8 cellular contexts compared by ENCODE assay signal in genomic region chr13:40682449-40683240, GRCh38. TPM values are rescaled to one million over a fixed set of nuclear protein-coding genes. Genes with fewer than 3 reads are reported as not detected.
DNase-seq lines count a peak whose midpoint lies in the region; ATAC-seq and TF ChIP-seq lines count a peak whose summit lies in the region.

No MANE protein-coding gene starts in this region.

- no peaks in the 10 kb centered on the region for H3K36me3 Mint-ChIP-seq in brain
- no peaks in the 10 kb centered on the region for H3K36me3 Mint-ChIP-seq in memory B cell

- ATAC-seq in memory B cell (ENCODE audit: low read depth): peak; percentile 24
- no peak for ATAC-seq in omental fat pad (ENCODE audit: low FRiP score)
- no peak for ATAC-seq in GM21390 (IDR thresholded peaks at IDR 0.05; ENCODE audit: unreplicated experiment)

- peak; percentile 6 for DNase-seq in NCI-H510A treated with DMSO at 0.1 percent for 48 hours (lab: John Stamatoyannopoulos, UW)
- DNase-seq in NCI-H510A (lab: John Stamatoyannopoulos, UW): no peak
- peak; percentile 32 to 53 for DNase-seq in NCI-H1930 (lab: John Stamatoyannopoulos, UW)
- DNase-seq in memory B cell (ENCODE audit: low spot score in 2 of 2): peak in 1 of 2 donors; percentile 19
- DNase-seq in omental fat pad (ENCODE audit: low spot score): no peak
- DNase-seq in G401 (ENCODE audit: low spot score): no peak

- H3K4me3 Mint-ChIP-seq in brain (peak overlapping the region in 2 of 5 experiments; percentile 11 to 31), memory B cell (no peak overlapping the region)

- H3K27me3 Mint-ChIP-seq in brain (peaks cover 4% of the 10 kb centered on the region), memory B cell (no peaks in the 10 kb centered on the region)

- in situ Hi-C loops in G401 (cut with HindIII; ENCODE audit: low sequenced_read_pairs): no loop called here

- TF ChIP-seq CTCF in brain (conservative IDR thresholded peaks at IDR 0.05) (peak; percentile 85 to 87), omental fat pad (IDR thresholded peaks at IDR 0.05) (no peak)

- H3K4me1 Mint-ChIP-seq in brain: peaks cover 21% of the 10 kb centered on the region
- peaks cover 6% of the 10 kb centered on the region for H3K4me1 Mint-ChIP-seq in memory B cell

- H3K27ac Mint-ChIP-seq in brain: no peak overlapping the region
- H3K27ac Mint-ChIP-seq in memory B cell: no peak overlapping the region

- H3K9me3 Mint-ChIP-seq in brain (peaks cover 0 to 3% (median 0%) of the 10 kb centered on the region in 5 experiments), memory B cell (no peaks in the 10 kb centered on the region)

RNA-seq across cellular contexts. Expression of gene FOXO1, which starts 16.2 kb away (rescaled TPM):
- 5.3 TPM for polyA plus RNA-seq in brain (ENCODE audit: insufficient read depth, low read depth, low replicate concordance)
- 100 to 1,000 TPM in 1 of 4 donors, 10 to 100 TPM in 3; 65.7 to 111 (median 87.5) TPM for total RNA-seq in omental fat pad
- 0.12 and 0.17 TPM in 2 replicates for total RNA-seq in G401 (2014; rRNA removed; shearing (Covaris generic))

Comparison
In these comparisons a context has a peak if more than half of its experiments do, and no peak if none do; other contexts are left out.
1. DNase-seq: peak in NCI-H510A treated with DMSO at 0.1 percent for 48 hours (single experiment) and NCI-H1930 (2 of 2); none in NCI-H510A (single experiment), omental fat pad (single experiment) and G401 (single experiment).
2. CTCF ChIP-seq: peak in brain (2 of 2); none in omental fat pad (0 of 3).
3. RNA of gene FOXO1, which starts 16.2 kb away (total RNA-seq): 65.7 to 111 TPM in omental fat pad; 0.12 to 0.17 TPM in G401; every median in the first group is over 10 times any median in the second.